In the genomic region with DNA sequence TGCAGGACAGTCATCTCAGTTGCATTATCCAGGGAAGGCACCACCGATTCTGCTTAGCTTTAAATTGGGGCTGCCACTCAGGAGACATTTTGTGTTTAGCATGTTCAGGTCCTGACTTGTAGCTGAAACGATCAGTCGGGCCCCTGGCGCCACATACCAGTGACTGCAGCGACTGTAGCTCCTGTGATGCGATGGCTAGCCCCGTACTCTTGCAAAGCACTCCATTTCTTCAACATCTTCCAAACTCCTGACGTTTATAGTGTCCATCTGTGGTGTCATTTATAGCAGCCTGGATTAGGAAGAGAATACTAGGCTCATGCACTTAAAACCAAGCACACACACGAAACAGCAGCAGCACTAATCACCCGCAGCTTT, we compare ENCODE assay signal across 31 cellular contexts. TPM values are rescaled to one million over a fixed set of nuclear protein-coding genes. Genes with fewer than 3 reads are reported as not detected.
DNase-seq lines count a peak whose midpoint lies in the region; ATAC-seq and TF ChIP-seq lines count a peak whose summit lies in the region.
"Had no signal": no experiment of that assay in that cellular context is flagged by ENCODE, and none has a peak within 500 bp of the region (broad histone marks: within the 10 kb centered on the region; RNA-seq: fewer than 3 reads in every experiment).

No MANE protein-coding gene starts in this region.

- H3K36me3 ChIP-seq in left ventricle myocardium inferior, result no peaks in the 10 kb centered on the region
- H3K36me3 ChIP-seq: Peyer's patch, prostate gland, SJSA1, transverse colon had no signal

- H3K36me3 Mint-ChIP-seq in naive B cell (peaks cover 7 to 10% of the 10 kb centered on the region in 2 donors), type B pancreatic cell (no peaks in the 10 kb centered on the region)

- no peaks in the 10 kb centered on the region for H3K9me3 ChIP-seq in left ventricle myocardium inferior (replicated peaks)
- H3K9me3 ChIP-seq: Peyer's patch, prostate gland, SJSA1, transverse colon had no signal

- H3K4me3 Mint-ChIP-seq in naive B cell (peak overlapping the region in 6 of 8 donors; percentile 5 to 72 (median 33)), type B pancreatic cell (peak overlapping the region; percentile 60)
- H3K4me3 Mint-ChIP-seq: activated T-cell treated with anti-CD3 and anti-CD28 coated beads, Interleukin-2, amount 50 U/mL, for 24 hours had no signal

- peaks cover 42% of the 10 kb centered on the region for H3K4me1 ChIP-seq in left ventricle myocardium inferior
- no peaks in the 10 kb centered on the region for H3K4me1 ChIP-seq in foreskin keratinocyte
- H3K4me1 ChIP-seq: prostate gland had no signal

- no peak for TF ChIP-seq CTCF in left ventricle myocardium inferior (IDR thresholded peaks at IDR 0.05; ENCODE audit: borderline replicate concordance)
- TF ChIP-seq CTCF in foreskin keratinocyte (conservative IDR thresholded peaks at IDR 0.05), result no peak
- TF ChIP-seq CTCF in type B pancreatic cell (conservative IDR thresholded peaks at IDR 0.05), result no peak

- peaks cover 0 to 3% (median 0%) of the 10 kb centered on the region in 7 donors for H3K9me3 Mint-ChIP-seq in naive B cell
- no peaks in the 10 kb centered on the region for H3K9me3 Mint-ChIP-seq in type B pancreatic cell
- H3K9me3 Mint-ChIP-seq: activated T-cell treated with anti-CD3 and anti-CD28 coated beads, Interleukin-2, amount 50 U/mL, for 24 hours had no signal

- H3K27ac ChIP-seq in left ventricle myocardium inferior (replicated peaks) (no peak overlapping the region), foreskin keratinocyte (no peak overlapping the region)
- H3K27ac ChIP-seq: HL-60, Peyer's patch, prostate gland, SJSA1, transverse colon had no signal

- H3K27me3 ChIP-seq in left ventricle myocardium inferior (ENCODE audit: low read depth) (peaks cover 71% of the 10 kb centered on the region), foreskin keratinocyte (peaks cover 96% of the 10 kb centered on the region)

- no peak for DNase-seq in left ventricle myocardium inferior
- no peak for DNase-seq in left cardiac atrium
- no peak for DNase-seq in foreskin keratinocyte
- DNase-seq in naive B cell, result no peak
- no peak for DNase-seq in type B pancreatic cell (ENCODE audit: extremely low spot score, unreplicated experiment)
- DNase-seq in retina, result no peak
- no peak for DNase-seq in ureter (ENCODE audit: low spot score)
- no peak for DNase-seq in DMS79 (lab: John Stamatoyannopoulos, UW)
- DNase-seq: activated CD8-positive, alpha-beta memory T cell treated with anti-CD3 and anti-CD28 coated beads for 24 hours; activated naive CD4-positive, alpha-beta T cell; activated T-cell treated with anti-CD3 and anti-CD28 coated beads, Interleukin-2, amount 50 U/mL, for 24 hours; COR-L47; cortex of kidney; DMS79 treated with DMSO at 0.1 percent for 48 hours; mesendoderm; naive thymus-derived CD4-positive, alpha-beta T cell; NCI-H1417 treated with DMSO at 0.1 percent for 48 hours; NCI-H2107; NCI-H510A; small intestine; stimulated activated CD4-positive, alpha-beta T cell treated with anti-CD3 and anti-CD28 coated beads, Interleukin-4, amount 100 ng/mL, for 1 hour; stimulated activated naive CD4-positive, alpha-beta T cell treated with Interleukin-2 at 50 U/mL for 16 hours; T-helper 1 cell; transverse colon had no signal

- H3K27me3 Mint-ChIP-seq in naive B cell, result peaks cover 52 to 74% (median 73%) of the 10 kb centered on the region in 3 donors
- H3K27me3 Mint-ChIP-seq in type B pancreatic cell, result peaks cover 82% of the 10 kb centered on the region

- H3K4me1 Mint-ChIP-seq in naive B cell (peaks cover 25 to 46% (median 40%) of the 10 kb centered on the region in 3 donors), type B pancreatic cell (ENCODE audit: unreplicated experiment) (peaks cover 6% of the 10 kb centered on the region)

- H3K27ac Mint-ChIP-seq in naive B cell, result no peak overlapping the region
- no peak overlapping the region for H3K27ac Mint-ChIP-seq in type B pancreatic cell
- H3K27ac Mint-ChIP-seq: activated T-cell treated with anti-CD3 and anti-CD28 coated beads, Interleukin-2, amount 50 U/mL, for 24 hours; naive thymus-derived CD4-positive, alpha-beta T cell had no signal

- intact Hi-C loops in left ventricle myocardium inferior (cut with micrococcal nuclease) (no loop called here), left cardiac atrium (cut with DNase I) (loop anchor here (10.0 kb wide), 1 partner anchor 267 kb away; no protein-coding TSS in a partner anchor)

- ATAC-seq in left cardiac atrium (no peak), foreskin keratinocyte (peak; percentile 5), naive B cell (ENCODE audit: low read depth in 2 of 2) (no peak)

- peak overlapping the region; percentile 56 for H3K4me3 ChIP-seq in left ventricle myocardium inferior
- H3K4me3 ChIP-seq: prostate gland, SJSA1 had no signal

RNA-seq across cellular contexts. Expression of gene POU3F2, which starts 13.0 kb away (rescaled TPM):
- total RNA-seq in left ventricle myocardium inferior (not detected), left cardiac atrium (under 1 TPM in 1 of 2 donors, not detected in 1; 0.03 TPM), foreskin keratinocyte (not detected in 2 replicates), type B pancreatic cell (ENCODE audit: low replicate concordance) (1.4 and 2.1 TPM in 2 replicates), ureter (not detected)
- polyA plus RNA-seq in foreskin keratinocyte (not detected in 2 replicates), naive B cell (ENCODE audit: low read depth in 6 of 6) (not detected)
- total RNA-seq: endothelial cell of umbilical vein; kidney epithelial cell; naive thymus-derived CD4-positive, alpha-beta T cell; Peyer's patch; prostate gland; SJSA1; transverse colon had no signal
- polyA plus RNA-seq: endothelial cell of umbilical vein; IgD-negative memory B cell; naive thymus-derived CD4-positive, alpha-beta T cell; small intestine had no signal
